1 cellular context compared by ENCODE assay signal in the genomic region with DNA sequence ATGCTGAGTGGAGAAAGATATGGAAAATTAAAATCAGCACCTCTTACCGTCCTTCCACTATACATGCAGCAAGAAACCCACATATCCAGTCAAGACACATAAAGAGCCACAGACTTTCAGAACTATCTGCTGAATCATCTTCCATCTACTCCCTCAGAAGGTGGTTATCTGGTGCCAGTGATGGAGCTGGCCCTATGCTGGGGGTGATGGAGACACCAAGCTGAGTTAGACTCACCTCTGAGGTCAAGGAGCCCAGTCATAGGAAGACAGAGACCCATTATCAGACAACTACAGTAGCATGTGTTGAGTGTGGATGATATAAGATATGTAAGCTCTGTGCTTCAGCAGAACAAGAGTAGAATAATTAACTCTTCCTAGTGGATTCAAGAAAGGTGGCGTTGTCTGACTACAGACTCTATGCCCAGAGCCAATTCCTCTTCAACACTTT.
TF ChIP-seq lines count a peak whose summit lies in the region.

No MANE protein-coding gene starts in this region.

TF ChIP-seq in K562, 482 proteins besides CTCF, POLR2A, EP300 and RAD21 (continued from another document):
- TF ChIP-seq, protein P1, sequence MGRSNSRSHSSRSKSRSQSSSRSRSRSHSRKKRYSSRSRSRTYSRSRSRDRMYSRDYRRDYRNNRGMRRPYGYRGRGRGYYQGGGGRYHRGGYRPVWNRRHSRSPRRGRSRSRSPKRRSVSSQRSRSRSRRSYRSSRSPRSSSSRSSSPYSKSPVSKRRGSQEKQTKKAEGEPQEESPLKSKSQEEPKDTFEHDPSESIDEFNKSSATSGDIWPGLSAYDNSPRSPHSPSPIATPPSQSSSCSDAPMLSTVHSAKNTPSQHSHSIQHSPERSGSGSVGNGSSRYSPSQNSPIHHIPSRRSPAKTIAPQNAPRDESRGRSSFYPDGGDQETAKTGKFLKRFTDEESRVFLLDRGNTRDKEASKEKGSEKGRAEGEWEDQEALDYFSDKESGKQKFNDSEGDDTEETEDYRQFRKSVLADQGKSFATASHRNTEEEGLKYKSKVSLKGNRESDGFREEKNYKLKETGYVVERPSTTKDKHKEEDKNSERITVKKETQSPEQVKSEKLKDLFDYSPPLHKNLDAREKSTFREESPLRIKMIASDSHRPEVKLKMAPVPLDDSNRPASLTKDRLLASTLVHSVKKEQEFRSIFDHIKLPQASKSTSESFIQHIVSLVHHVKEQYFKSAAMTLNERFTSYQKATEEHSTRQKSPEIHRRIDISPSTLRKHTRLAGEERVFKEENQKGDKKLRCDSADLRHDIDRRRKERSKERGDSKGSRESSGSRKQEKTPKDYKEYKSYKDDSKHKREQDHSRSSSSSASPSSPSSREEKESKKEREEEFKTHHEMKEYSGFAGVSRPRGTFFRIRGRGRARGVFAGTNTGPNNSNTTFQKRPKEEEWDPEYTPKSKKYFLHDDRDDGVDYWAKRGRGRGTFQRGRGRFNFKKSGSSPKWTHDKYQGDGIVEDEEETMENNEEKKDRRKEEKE (IDR thresholded peaks at IDR 0.05; ENCODE audit: borderline replicate concordance in 1 of 2, control insufficient read depth in 1 of 2, low read depth in 2 of 2, low read length in 1 of 2), result 0 out of 4 replicates have a peak, but pooled peaks of 1 of the 2 experiments have one; percentile 49
- peak; percentile 94 for TF ChIP-seq PHB2 (IDR thresholded peaks at IDR 0.05; ENCODE audit: low read depth)
- peak; percentile 73 for TF ChIP-seq NCOA4 (IDR thresholded peaks at IDR 0.05; ENCODE audit: partially characterized antibody)
- TF ChIP-seq DMBX1 (CRISPR knock-in tag; IDR thresholded peaks at IDR 0.05; ENCODE audit: borderline replicate concordance), result peak; percentile 92
- TF ChIP-seq TGIF2 (CRISPR knock-in tag; IDR thresholded peaks at IDR 0.05), result no peak
- TF ChIP-seq, protein P2, sequence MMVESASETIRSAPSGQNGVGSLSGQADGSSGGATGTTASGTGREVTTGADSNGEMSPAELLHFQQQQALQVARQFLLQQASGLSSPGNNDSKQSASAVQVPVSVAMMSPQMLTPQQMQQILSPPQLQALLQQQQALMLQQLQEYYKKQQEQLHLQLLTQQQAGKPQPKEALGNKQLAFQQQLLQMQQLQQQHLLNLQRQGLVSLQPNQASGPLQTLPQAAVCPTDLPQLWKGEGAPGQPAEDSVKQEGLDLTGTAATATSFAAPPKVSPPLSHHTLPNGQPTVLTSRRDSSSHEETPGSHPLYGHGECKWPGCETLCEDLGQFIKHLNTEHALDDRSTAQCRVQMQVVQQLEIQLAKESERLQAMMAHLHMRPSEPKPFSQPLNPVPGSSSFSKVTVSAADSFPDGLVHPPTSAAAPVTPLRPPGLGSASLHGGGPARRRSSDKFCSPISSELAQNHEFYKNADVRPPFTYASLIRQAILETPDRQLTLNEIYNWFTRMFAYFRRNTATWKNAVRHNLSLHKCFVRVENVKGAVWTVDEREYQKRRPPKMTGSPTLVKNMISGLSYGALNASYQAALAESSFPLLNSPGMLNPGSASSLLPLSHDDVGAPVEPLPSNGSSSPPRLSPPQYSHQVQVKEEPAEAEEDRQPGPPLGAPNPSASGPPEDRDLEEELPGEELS (CRISPR knock-in tag; IDR thresholded peaks at IDR 0.05; ENCODE audit: borderline replicate concordance), result 0 out of 2 replicates have a peak, but pooled peaks have one; percentile 41
- TF ChIP-seq TARDBP (IDR thresholded peaks at IDR 0.05), result peak; percentile 35; the same call in 1 of the 2 replicates
- TF ChIP-seq STAT5A (IDR thresholded peaks at IDR 0.05; ENCODE audit: borderline replicate concordance, low read length), result peak; percentile 95
- TF ChIP-seq SOX6 (IDR thresholded peaks at IDR 0.05), result peak; percentile 98
- TF ChIP-seq, protein P3, sequence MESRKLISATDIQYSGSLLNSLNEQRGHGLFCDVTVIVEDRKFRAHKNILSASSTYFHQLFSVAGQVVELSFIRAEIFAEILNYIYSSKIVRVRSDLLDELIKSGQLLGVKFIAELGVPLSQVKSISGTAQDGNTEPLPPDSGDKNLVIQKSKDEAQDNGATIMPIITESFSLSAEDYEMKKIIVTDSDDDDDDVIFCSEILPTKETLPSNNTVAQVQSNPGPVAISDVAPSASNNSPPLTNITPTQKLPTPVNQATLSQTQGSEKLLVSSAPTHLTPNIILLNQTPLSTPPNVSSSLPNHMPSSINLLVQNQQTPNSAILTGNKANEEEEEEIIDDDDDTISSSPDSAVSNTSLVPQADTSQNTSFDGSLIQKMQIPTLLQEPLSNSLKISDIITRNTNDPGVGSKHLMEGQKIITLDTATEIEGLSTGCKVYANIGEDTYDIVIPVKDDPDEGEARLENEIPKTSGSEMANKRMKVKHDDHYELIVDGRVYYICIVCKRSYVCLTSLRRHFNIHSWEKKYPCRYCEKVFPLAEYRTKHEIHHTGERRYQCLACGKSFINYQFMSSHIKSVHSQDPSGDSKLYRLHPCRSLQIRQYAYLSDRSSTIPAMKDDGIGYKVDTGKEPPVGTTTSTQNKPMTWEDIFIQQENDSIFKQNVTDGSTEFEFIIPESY (CRISPR knock-in tag; IDR thresholded peaks at IDR 0.05), result peak; percentile 64; the same call in 1 of the 2 replicates
- peak; percentile 99 for TF ChIP-seq TAL1 (IDR thresholded peaks at IDR 0.05)
- peak; percentile 90 for TF ChIP-seq MAFK (IDR thresholded peaks at IDR 0.05; ENCODE audit: low read length)
- TF ChIP-seq ATF7 (IDR thresholded peaks at IDR 0.05), result peak; percentile 87
- 0 out of 2 replicates have a peak, but pooled peaks have one; percentile 9 for TF ChIP-seq GABPA (tag; conservative IDR thresholded peaks at IDR 0.05; ENCODE audit: low read depth)
- peak; percentile 96 for TF ChIP-seq KLF16 (IDR thresholded peaks at IDR 0.05)
- no peak for TF ChIP-seq ZNF717 (CRISPR knock-in tag; IDR thresholded peaks at IDR 0.05)
- peak in 1 of 2 experiments; percentile 61; a peak in 1 of 4 replicates for TF ChIP-seq NONO (IDR thresholded peaks at IDR 0.05; ENCODE audit: low read depth in 2 of 2, low read length in 1 of 2)
- TF ChIP-seq ZNF699 (CRISPR knock-in tag; IDR thresholded peaks at IDR 0.05; ENCODE audit: insufficient replicate concordance), result no peak
- TF ChIP-seq MAFF (IDR thresholded peaks at IDR 0.05; ENCODE audit: low read length), result peak; percentile 94
- peak; percentile 96 for TF ChIP-seq MTA2 (IDR thresholded peaks at IDR 0.05; ENCODE audit: low read depth)
- TF ChIP-seq MIER1 (IDR thresholded peaks at IDR 0.05; ENCODE audit: low read depth), result peak; percentile 69; the same call in 1 of the 2 replicates
- no peak for TF ChIP-seq ZNF431 (CRISPR knock-in tag; IDR thresholded peaks at IDR 0.05)
- TF ChIP-seq MAFG (tag; conservative IDR thresholded peaks at IDR 0.05), result peak; percentile 98
- peak; percentile 86 for TF ChIP-seq HMGN3 (IDR thresholded peaks at IDR 0.05; ENCODE audit: borderline replicate concordance, extremely low read depth, insufficient read length, low read depth, low read length)
- TF ChIP-seq, protein P4, sequence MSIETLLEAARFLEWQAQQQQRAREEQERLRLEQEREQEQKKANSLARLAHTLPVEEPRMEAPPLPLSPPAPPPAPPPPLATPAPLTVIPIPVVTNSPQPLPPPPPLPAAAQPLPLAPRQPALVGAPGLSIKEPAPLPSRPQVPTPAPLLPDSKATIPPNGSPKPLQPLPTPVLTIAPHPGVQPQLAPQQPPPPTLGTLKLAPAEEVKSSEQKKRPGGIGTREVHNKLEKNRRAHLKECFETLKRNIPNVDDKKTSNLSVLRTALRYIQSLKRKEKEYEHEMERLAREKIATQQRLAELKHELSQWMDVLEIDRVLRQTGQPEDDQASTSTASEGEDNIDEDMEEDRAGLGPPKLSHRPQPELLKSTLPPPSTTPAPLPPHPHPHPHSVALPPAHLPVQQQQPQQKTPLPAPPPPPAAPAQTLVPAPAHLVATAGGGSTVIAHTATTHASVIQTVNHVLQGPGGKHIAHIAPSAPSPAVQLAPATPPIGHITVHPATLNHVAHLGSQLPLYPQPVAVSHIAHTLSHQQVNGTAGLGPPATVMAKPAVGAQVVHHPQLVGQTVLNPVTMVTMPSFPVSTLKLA (conservative IDR thresholded peaks at IDR 0.05), result peak; percentile 48 to 72
- TF ChIP-seq JUN (IDR thresholded peaks at IDR 0.05; ENCODE audit: borderline replicate concordance, low read depth, low read length), result peak; percentile 51; the same call in 1 of the 2 replicates
- TF ChIP-seq JUN (CRISPR knock-in tag; IDR thresholded peaks at IDR 0.05; ENCODE audit: borderline replicate concordance), result no peak
- TF ChIP-seq, protein P5, sequence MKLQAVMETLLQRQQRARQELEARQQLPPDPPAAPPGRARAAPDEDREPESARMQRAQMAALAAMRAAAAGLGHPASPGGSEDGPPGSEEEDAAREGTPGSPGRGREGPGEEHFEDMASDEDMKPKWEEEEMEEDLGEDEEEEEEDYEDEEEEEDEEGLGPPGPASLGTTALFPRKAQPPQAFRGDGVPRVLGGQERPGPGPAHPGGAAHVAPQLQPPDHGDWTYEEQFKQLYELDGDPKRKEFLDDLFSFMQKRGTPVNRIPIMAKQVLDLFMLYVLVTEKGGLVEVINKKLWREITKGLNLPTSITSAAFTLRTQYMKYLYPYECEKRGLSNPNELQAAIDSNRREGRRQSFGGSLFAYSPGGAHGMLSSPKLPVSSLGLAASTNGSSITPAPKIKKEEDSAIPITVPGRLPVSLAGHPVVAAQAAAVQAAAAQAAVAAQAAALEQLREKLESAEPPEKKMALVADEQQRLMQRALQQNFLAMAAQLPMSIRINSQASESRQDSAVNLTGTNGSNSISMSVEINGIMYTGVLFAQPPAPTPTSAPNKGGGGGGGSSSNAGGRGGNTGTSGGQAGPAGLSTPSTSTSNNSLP (IDR thresholded peaks at IDR 0.05; ENCODE audit: borderline replicate concordance, low read depth, low read length), result peak; percentile 88; the same call in 1 of the 2 replicates
- TF ChIP-seq MEIS2 (IDR thresholded peaks at IDR 0.05; ENCODE audit: partially characterized antibody), result peak; percentile 88
- peak; percentile 99 for TF ChIP-seq TCF3 (CRISPR knock-in tag; IDR thresholded peaks at IDR 0.05)
- peak; percentile 95 for TF ChIP-seq GATAD2A (IDR thresholded peaks at IDR 0.05)
- TF ChIP-seq ZNF551 (CRISPR knock-in tag; IDR thresholded peaks at IDR 0.05), result no peak
- TF ChIP-seq SUPT5H (IDR thresholded peaks at IDR 0.05), result no peak
- peak; percentile 36; the same call in 1 of the 2 replicates for TF ChIP-seq ETV5 (CRISPR knock-in tag; IDR thresholded peaks at IDR 0.05; ENCODE audit: low read depth)
- TF ChIP-seq, protein P6, sequence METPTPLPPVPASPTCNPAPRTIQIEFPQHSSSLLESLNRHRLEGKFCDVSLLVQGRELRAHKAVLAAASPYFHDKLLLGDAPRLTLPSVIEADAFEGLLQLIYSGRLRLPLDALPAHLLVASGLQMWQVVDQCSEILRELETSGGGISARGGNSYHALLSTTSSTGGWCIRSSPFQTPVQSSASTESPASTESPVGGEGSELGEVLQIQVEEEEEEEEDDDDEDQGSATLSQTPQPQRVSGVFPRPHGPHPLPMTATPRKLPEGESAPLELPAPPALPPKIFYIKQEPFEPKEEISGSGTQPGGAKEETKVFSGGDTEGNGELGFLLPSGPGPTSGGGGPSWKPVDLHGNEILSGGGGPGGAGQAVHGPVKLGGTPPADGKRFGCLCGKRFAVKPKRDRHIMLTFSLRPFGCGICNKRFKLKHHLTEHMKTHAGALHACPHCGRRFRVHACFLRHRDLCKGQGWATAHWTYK (CRISPR knock-in tag; IDR thresholded peaks at IDR 0.05), result peak; percentile 63; the same call in 1 of the 2 replicates
- TF ChIP-seq TFAM (CRISPR knock-in tag; conservative IDR thresholded peaks at IDR 0.05), result no peak
- TF ChIP-seq SMARCE1 (IDR thresholded peaks at IDR 0.05), result peak; percentile 97
- TF ChIP-seq EHMT2 (IDR thresholded peaks at IDR 0.05), result peak; percentile 93
- peak; percentile 98 for TF ChIP-seq SMARCA4 (IDR thresholded peaks at IDR 0.05)
- no peak for TF ChIP-seq CEBPB (tag; IDR thresholded peaks at IDR 0.05)
- TF ChIP-seq TEAD1 (CRISPR knock-in tag; IDR thresholded peaks at IDR 0.05), result peak in 1 of 2 experiments; percentile 66; a peak in 1 of 4 replicates
- TF ChIP-seq RUNX1 (IDR thresholded peaks at IDR 0.05; ENCODE audit: low read depth), result 0 out of 2 replicates have a peak, but pooled peaks have one; percentile 75
- 0 out of 2 replicates have a peak, but pooled peaks have one; percentile 41 for TF ChIP-seq SMAD3 (CRISPR knock-in tag; conservative IDR thresholded peaks at IDR 0.05)
- TF ChIP-seq FOS (IDR thresholded peaks at IDR 0.05; ENCODE audit: extremely low read depth, insufficient read length), result peak; percentile 23
- TF ChIP-seq CC2D1A (IDR thresholded peaks at IDR 0.05), result peak; percentile 98
- TF ChIP-seq NFE2L1 (tag; IDR thresholded peaks at IDR 0.05; ENCODE audit: borderline replicate concordance, low read depth), result peak; percentile 51; the same call in 1 of the 2 replicates
- peak; percentile 65 for TF ChIP-seq BRD9 (IDR thresholded peaks at IDR 0.05; ENCODE audit: low read depth, partially characterized antibody)
- TF ChIP-seq EWSR1 (IDR thresholded peaks at IDR 0.05; ENCODE audit: borderline replicate concordance, low read depth, partially characterized antibody), result peak; percentile 76
- TF ChIP-seq, protein P7, sequence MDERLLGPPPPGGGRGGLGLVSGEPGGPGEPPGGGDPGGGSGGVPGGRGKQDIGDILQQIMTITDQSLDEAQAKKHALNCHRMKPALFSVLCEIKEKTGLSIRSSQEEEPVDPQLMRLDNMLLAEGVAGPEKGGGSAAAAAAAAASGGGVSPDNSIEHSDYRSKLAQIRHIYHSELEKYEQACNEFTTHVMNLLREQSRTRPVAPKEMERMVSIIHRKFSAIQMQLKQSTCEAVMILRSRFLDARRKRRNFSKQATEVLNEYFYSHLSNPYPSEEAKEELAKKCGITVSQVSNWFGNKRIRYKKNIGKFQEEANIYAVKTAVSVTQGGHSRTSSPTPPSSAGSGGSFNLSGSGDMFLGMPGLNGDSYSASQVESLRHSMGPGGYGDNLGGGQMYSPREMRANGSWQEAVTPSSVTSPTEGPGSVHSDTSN (CRISPR knock-in tag; IDR thresholded peaks at IDR 0.05; ENCODE audit: low read depth), result no peak
- TF ChIP-seq, protein P7 (tag; conservative IDR thresholded peaks at IDR 0.05; ENCODE audit: low read depth), result peak; percentile 58
- TF ChIP-seq CREM (IDR thresholded peaks at IDR 0.05; ENCODE audit: low read depth), result peak; percentile 83
- TF ChIP-seq NFATC3 (IDR thresholded peaks at IDR 0.05), result peak; percentile 78; the same call in 1 of the 2 replicates
- no peak for TF ChIP-seq ZNF232 (CRISPR knock-in tag; IDR thresholded peaks at IDR 0.05)
- peak; percentile 81 for TF ChIP-seq ZNF274 (IDR thresholded peaks at IDR 0.05; ENCODE audit: borderline replicate concordance, low read depth, low read length)
- peak; percentile 98 for TF ChIP-seq POLR2AphosphoS5 (IDR thresholded peaks at IDR 0.05; ENCODE audit: control insufficient read depth, insufficient read depth, low read depth, low read length)
- peak; percentile 89 for TF ChIP-seq MTA1 (IDR thresholded peaks at IDR 0.05; ENCODE audit: borderline replicate concordance)
- TF ChIP-seq TRIM24 (IDR thresholded peaks at IDR 0.05), result peak; percentile 97 to 98
- peak; percentile 99 for TF ChIP-seq DPF2 (IDR thresholded peaks at IDR 0.05)
